Comparison of ENCODE assay signal across 1 cellular context in genomic region chr19:2050991-2051770, GRCh38.
TF ChIP-seq lines count a peak whose summit lies in the region.

TSS of gene MKNK2 (minus strand) at chr19:2051244. CDS start at chr19:2050851, 393 bp downstream.

TF ChIP-seq in K562, 482 proteins besides CTCF, POLR2A, EP300 and RAD21 (continued from another document and continues in another):
- TF ChIP-seq ELK1 (CRISPR knock-in tag; IDR thresholded peaks at IDR 0.05) (no peak), ERF (CRISPR knock-in tag; IDR thresholded peaks at IDR 0.05) (peak; percentile 66), SIN3B (IDR thresholded peaks at IDR 0.05; ENCODE audit: low read depth) (peak; percentile 83), GTF2E2 (tag; IDR thresholded peaks at IDR 0.05) (peak; percentile 97), GATAD2B (IDR thresholded peaks at IDR 0.05; ENCODE audit: borderline replicate concordance) (peak; percentile 96), DDX20 (tag; IDR thresholded peaks at IDR 0.05; ENCODE audit: low read depth) (no peak), FOS (IDR thresholded peaks at IDR 0.05; ENCODE audit: extremely low read depth, insufficient read length) (no peak), GMEB1 (CRISPR knock-in tag; IDR thresholded peaks at IDR 0.05) (peak; percentile 83), TSHZ1 (CRISPR knock-in tag; IDR thresholded peaks at IDR 0.05) (no peak), ARHGAP35 (IDR thresholded peaks at IDR 0.05; ENCODE audit: partially characterized antibody) (no peak), MCM2 (IDR thresholded peaks at IDR 0.05; ENCODE audit: low read depth) (no peak), SRF (CRISPR knock-in tag; IDR thresholded peaks at IDR 0.05) (no peak; a peak in 2 of 4 replicates), ID3 (CRISPR knock-in tag; IDR thresholded peaks at IDR 0.05) (no peak), ID3 (tag; IDR thresholded peaks at IDR 0.05) (peak; percentile 52; the same call in 1 of the 2 replicates), CBX8 (IDR thresholded peaks at IDR 0.05; ENCODE audit: borderline replicate concordance, extremely low read depth, low read depth, low read length, poor library complexity, severe bottlenecking) (no peak), ZNF212 (CRISPR knock-in tag; IDR thresholded peaks at IDR 0.05) (no peak), SAFB (IDR thresholded peaks at IDR 0.05; ENCODE audit: borderline replicate concordance, low read depth, low read length) (no peak), CCNT2 (IDR thresholded peaks at IDR 0.05; ENCODE audit: borderline replicate concordance, extremely low read depth, insufficient read length, low read depth, low read length) (peak; percentile 94), CHD4 (IDR thresholded peaks at IDR 0.05; ENCODE audit: insufficient read depth, insufficient replicate concordance, low read depth, low read length, poor library complexity, severe bottlenecking) (peak; percentile 97), PREB (CRISPR knock-in tag; IDR thresholded peaks at IDR 0.05) (no peak), ZHX1 (conservative IDR thresholded peaks at IDR 0.05; ENCODE audit: low read length) (0 out of 2 replicates have a peak, but pooled peaks have one; percentile 44), MCM5 (IDR thresholded peaks at IDR 0.05; ENCODE audit: low read depth) (no peak), ZBTB49 (CRISPR knock-in tag; IDR thresholded peaks at IDR 0.05; ENCODE audit: borderline replicate concordance) (no peak), FIP1L1 (IDR thresholded peaks at IDR 0.05; ENCODE audit: low read depth, low read length, poor library complexity, severe bottlenecking) (peak; percentile 94), CBX1 (IDR thresholded peaks at IDR 0.05; ENCODE audit: low read depth) (peak; percentile 84), ZNF639 (CRISPR knock-in tag; conservative IDR thresholded peaks at IDR 0.05 in 1 of 2, IDR thresholded peaks at IDR 0.05 in 1 of 2) (peak in 1 of 2 experiments; percentile 75; a peak in 2 of 4 replicates), ETV1 (tag; conservative IDR thresholded peaks at IDR 0.05; ENCODE audit: low read depth) (no peak; the same call in 1 of the 2 replicates), NR4A1 (CRISPR knock-in tag; IDR thresholded peaks at IDR 0.05) (no peak), NR4A1 (tag; IDR thresholded peaks at IDR 0.05) (peak; percentile 78; the same call in 1 of the 2 replicates), ZFP91 (CRISPR knock-in tag; IDR thresholded peaks at IDR 0.05) (peak; percentile 60; the same call in 1 of the 2 replicates), PHB2 (IDR thresholded peaks at IDR 0.05; ENCODE audit: low read depth) (no peak), MIER1 (IDR thresholded peaks at IDR 0.05; ENCODE audit: low read depth) (no peak), ZNF398 (CRISPR knock-in tag; IDR thresholded peaks at IDR 0.05) (no peak), MECOM (CRISPR knock-in tag; IDR thresholded peaks at IDR 0.05) (no peak), RB1 (IDR thresholded peaks at IDR 0.05; ENCODE audit: low read depth) (peak; percentile 96), CEBPB (tag; IDR thresholded peaks at IDR 0.05) (no peak), KLF16 (IDR thresholded peaks at IDR 0.05) (no peak), NONO (IDR thresholded peaks at IDR 0.05; ENCODE audit: low read depth in 2 of 2, low read length in 1 of 2) (peak; percentile 95 to 99; a peak in 3 of 4 replicates), POLR2H (tag; IDR thresholded peaks at IDR 0.05; ENCODE audit: low read depth) (peak; percentile 98), ZNF124 (CRISPR knock-in tag; IDR thresholded peaks at IDR 0.05) (no peak), MITF (IDR thresholded peaks at IDR 0.05) (no peak), MTA3 (IDR thresholded peaks at IDR 0.05; ENCODE audit: borderline replicate concordance) (peak; percentile 100), GATAD2A (IDR thresholded peaks at IDR 0.05) (peak; percentile 60; the same call in 1 of the 2 replicates)
